In genomic region chr15:90141646-90142045, GRCh38 we compare ENCODE assay signal across 17 cellular contexts. TPM values are rescaled to one million over a fixed set of nuclear protein-coding genes. Genes with fewer than 3 reads are reported as not detected.
A peak's percentile ranks its signal among the peaks of the same experiment; 100 is the strongest.
DNase-seq lines count a peak whose midpoint lies in the region; TF ChIP-seq lines count a peak whose summit lies in the region.
"Had no signal": no experiment of that assay in that cellular context is flagged by ENCODE, and none has a peak within 500 bp of the region (broad histone marks: within the 10 kb centered on the region; RNA-seq: fewer than 3 reads in every experiment).

No MANE protein-coding gene starts in this region.

- H3K27me3 ChIP-seq in SJCRH30, result 0 out of 2 replicates have a peak, but pooled peaks cover 2% of the 10 kb centered on the region
- no peaks in the 10 kb centered on the region for H3K27me3 ChIP-seq in smooth muscle cell (ENCODE audit: low read depth)
- H3K27me3 ChIP-seq: upper lobe of left lung had no signal

- H4K20me1 ChIP-seq in smooth muscle cell (ENCODE audit: low read depth), result no peaks in the 10 kb centered on the region

- peaks cover 7% of the 10 kb centered on the region for H3K36me3 Mint-ChIP-seq in activated naive CD4-positive, alpha-beta T cell treated with anti-CD3 and anti-CD28 coated beads, Interleukin-2, amount 10 ng/mL, durations not matched to agents 7 days and 5 days
- no peaks in the 10 kb centered on the region for H3K36me3 Mint-ChIP-seq in activated naive CD4-positive, alpha-beta T cell treated with anti-CD3 and anti-CD28 coated beads for 36 hours (ENCODE audit: low read depth)

- H3K27ac Mint-ChIP-seq in activated naive CD4-positive, alpha-beta T cell treated with anti-CD3 and anti-CD28 coated beads, Interleukin-2, amount 10 ng/mL, durations not matched to agents 7 days and 5 days, result peak overlapping the region; percentile 60
- H3K27ac Mint-ChIP-seq in activated naive CD4-positive, alpha-beta T cell treated with anti-CD3 and anti-CD28 coated beads for 36 hours, result no peak overlapping the region

- no peak overlapping the region for H3K4me2 ChIP-seq in smooth muscle cell

- H3K79me2 ChIP-seq in smooth muscle cell (ENCODE audit: low read depth), result no peaks in the 10 kb centered on the region

- peaks cover 9% of the 10 kb centered on the region for H3K27me3 Mint-ChIP-seq in activated naive CD4-positive, alpha-beta T cell treated with anti-CD3 and anti-CD28 coated beads, Interleukin-2, amount 10 ng/mL, durations not matched to agents 7 days and 5 days
- H3K27me3 Mint-ChIP-seq in activated naive CD4-positive, alpha-beta T cell treated with anti-CD3 and anti-CD28 coated beads for 36 hours (ENCODE audit: low read depth), result no peaks in the 10 kb centered on the region

- H3K9ac ChIP-seq in smooth muscle cell (ENCODE audit: low read depth), result no peak overlapping the region

- H3K27ac ChIP-seq in SJCRH30, result no peak overlapping the region
- peak overlapping the region; percentile 7 for H3K27ac ChIP-seq in smooth muscle cell (ENCODE audit: low read depth)
- H3K27ac ChIP-seq: upper lobe of left lung had no signal

- intact Hi-C loops in activated naive CD4-positive, alpha-beta T cell treated with anti-CD3 and anti-CD28 coated beads for 36 hours (cut with micrococcal nuclease), result loop anchor here (2.0 to 10.0 kb wide), 2 partner anchors 45 to 343 kb away; no protein-coding TSS in a partner anchor

- H3K9me3 ChIP-seq in SJCRH30 (replicated peaks) (no peaks in the 10 kb centered on the region), smooth muscle cell (replicated peaks; ENCODE audit: low read depth) (no peaks in the 10 kb centered on the region)
- H3K9me3 ChIP-seq: upper lobe of left lung had no signal

- peaks cover 41% of the 10 kb centered on the region for H3K4me1 Mint-ChIP-seq in activated naive CD4-positive, alpha-beta T cell treated with anti-CD3 and anti-CD28 coated beads, Interleukin-2, amount 10 ng/mL, durations not matched to agents 7 days and 5 days
- H3K4me1 Mint-ChIP-seq in activated naive CD4-positive, alpha-beta T cell treated with anti-CD3 and anti-CD28 coated beads for 36 hours (ENCODE audit: low read depth), result peaks cover 21% of the 10 kb centered on the region

- H3F3A ChIP-seq in smooth muscle cell (ENCODE audit: low read depth), result no peaks in the 10 kb centered on the region

- H3K36me3 ChIP-seq in SJCRH30 (no peaks in the 10 kb centered on the region), smooth muscle cell (ENCODE audit: low read depth) (no peaks in the 10 kb centered on the region)
- H3K36me3 ChIP-seq: upper lobe of left lung had no signal

- H2AFZ ChIP-seq in smooth muscle cell (ENCODE audit: low read depth), result peak overlapping the region; percentile 15

- no peak overlapping the region for H3K4me3 Mint-ChIP-seq in activated naive CD4-positive, alpha-beta T cell treated with anti-CD3 and anti-CD28 coated beads, Interleukin-2, amount 10 ng/mL, durations not matched to agents 7 days and 5 days
- no peak overlapping the region for H3K4me3 Mint-ChIP-seq in activated naive CD4-positive, alpha-beta T cell treated with anti-CD3 and anti-CD28 coated beads for 36 hours

- CTCF ChIA-PET in activated naive CD4-positive, alpha-beta T cell treated with anti-CD3 and anti-CD28 coated beads, Interleukin-2, amount 10 ng/mL, durations not matched to agents 7 days and 5 days (lab: Charles Lee), result interaction anchor here (1.2 to 4.5 kb wide), 3 partner anchors 39 to 160 kb away, joined by 3 to 18 read pairs (median 5); partner anchors contain the start of gene IDH2
- CTCF ChIA-PET in activated naive CD4-positive, alpha-beta T cell treated with anti-CD3 and anti-CD28 coated beads for 36 hours (lab: Charles Lee), result interaction anchor here (0.6 to 2.6 kb wide), 8 partner anchors 15 to 513 kb away, joined by 3 to 12 read pairs (median 3); no protein-coding TSS in a partner anchor

- peaks cover 16% of the 10 kb centered on the region for H3K9me3 Mint-ChIP-seq in activated naive CD4-positive, alpha-beta T cell treated with anti-CD3 and anti-CD28 coated beads, Interleukin-2, amount 10 ng/mL, durations not matched to agents 7 days and 5 days
- peaks cover 3% of the 10 kb centered on the region for H3K9me3 Mint-ChIP-seq in activated naive CD4-positive, alpha-beta T cell treated with anti-CD3 and anti-CD28 coated beads for 36 hours

- no peak for TF ChIP-seq CTCF in fibroblast of mammary gland (conservative IDR thresholded peaks at IDR 0.05; ENCODE audit: control insufficient read depth, insufficient read depth, low read depth, low read length)
- TF ChIP-seq CTCF in smooth muscle cell (IDR thresholded peaks at IDR 0.05; ENCODE audit: borderline replicate concordance, insufficient read depth, poor library complexity, severe bottlenecking), result no peak

- H3K4me3 ChIP-seq in SJCRH30 (no peak overlapping the region), fibroblast of mammary gland (ENCODE audit: control insufficient read depth, low read depth, low read length) (no peak overlapping the region), smooth muscle cell (no peak overlapping the region)
- H3K4me3 ChIP-seq: GM12878, upper lobe of left lung had no signal

- H3K4me1 ChIP-seq in SJCRH30 (peaks cover 22% of the 10 kb centered on the region), smooth muscle cell (ENCODE audit: low read depth) (peaks cover 4% of the 10 kb centered on the region)

- DNase-seq in activated naive CD4-positive, alpha-beta T cell treated with anti-CD3 and anti-CD28 coated beads, Interleukin-2, amount 10 ng/mL, durations not matched to agents 7 days and 5 days, result no peak
- DNase-seq in activated naive CD4-positive, alpha-beta T cell treated with anti-CD3 and anti-CD28 coated beads for 36 hours, result no peak
- DNase-seq in SJCRH30 (peak; percentile 46 to 48), fibroblast of mammary gland (ENCODE audit: low read depth) (peak; percentile 22), smooth muscle cell (lab: John Stamatoyannopoulos, UW; ENCODE audit: unreplicated experiment) (peak; percentile 10), NAMALWA (ENCODE audit: low spot score) (no peak)
- no peak for DNase-seq in effector CD8-positive, alpha-beta T cell (lab: John Stamatoyannopoulos, UW)
- DNase-seq in activated CD8-positive, alpha-beta memory T cell treated with anti-CD3 and anti-CD28 coated beads for 24 hours, result no peak
- DNase-seq: activated CD4-positive, alpha-beta T cell treated with anti-CD3 and anti-CD28 coated beads for 48 hours; activated naive CD4-positive, alpha-beta T cell treated with anti-CD3 and anti-CD28 coated beads, Interleukin-2, amount 50 U/mL, for 16 hours; DMS153; glutamatergic neuron; H7; NCI-H1694; NCI-H748 treated with DMSO at 0.1 percent for 48 hours had no signal

- 38% methylated on average over 13 of the region's 13 CpGs for WGBS in smooth muscle cell (ENCODE audit: low lambda C conversion rate)

RNA-seq across cellular contexts. Expression of gene IDH2, which starts 39.4 kb away (rescaled TPM):
- total RNA-seq in activated naive CD4-positive, alpha-beta T cell treated with anti-CD3 and anti-CD28 coated beads for 36 hours, result 100 to 1,000 TPM; 225 to 229 TPM
- 96.9 and 102 TPM in 2 replicates for total RNA-seq in SJCRH30 (2014; rRNA removed; shearing (Covaris generic))
- total RNA-seq in smooth muscle cell, result 67.9 and 82.9 TPM in 2 replicates
- 265 and 278 TPM in 2 replicates for polyA plus RNA-seq in smooth muscle cell

RNA-seq across cellular contexts. Expression of gene SEMA4B, which starts 59.5 kb away (rescaled TPM):
- total RNA-seq in activated naive CD4-positive, alpha-beta T cell treated with anti-CD3 and anti-CD28 coated beads for 36 hours, result 1 to 10 TPM; 6.8 to 8.6 TPM
- 2.1 and 2.2 TPM in 2 replicates for total RNA-seq in SJCRH30 (2014; rRNA removed; shearing (Covaris generic))
- total RNA-seq in smooth muscle cell, result 26.5 and 29.6 TPM in 2 replicates
- polyA plus RNA-seq in smooth muscle cell, result 51.4 and 57.1 TPM in 2 replicates

Comparison
In these comparisons a context has a peak if more than half of its experiments do, and no peak if none do; other contexts are left out.
1. DNase-seq: peak in SJCRH30 (2 of 2), fibroblast of mammary gland (single experiment) and smooth muscle cell (single experiment); none in activated naive CD4-positive, alpha-beta T cell treated with anti-CD3 and anti-CD28 coated beads, Interleukin-2, amount 10 ng/mL, durations not matched to agents 7 days and 5 days (single experiment), activated naive CD4-positive, alpha-beta T cell treated with anti-CD3 and anti-CD28 coated beads for 36 hours (single experiment), effector CD8-positive, alpha-beta T cell (single experiment), NAMALWA (single experiment) and activated CD8-positive, alpha-beta memory T cell treated with anti-CD3 and anti-CD28 coated beads for 24 hours (single experiment).